In the genomic region with DNA sequence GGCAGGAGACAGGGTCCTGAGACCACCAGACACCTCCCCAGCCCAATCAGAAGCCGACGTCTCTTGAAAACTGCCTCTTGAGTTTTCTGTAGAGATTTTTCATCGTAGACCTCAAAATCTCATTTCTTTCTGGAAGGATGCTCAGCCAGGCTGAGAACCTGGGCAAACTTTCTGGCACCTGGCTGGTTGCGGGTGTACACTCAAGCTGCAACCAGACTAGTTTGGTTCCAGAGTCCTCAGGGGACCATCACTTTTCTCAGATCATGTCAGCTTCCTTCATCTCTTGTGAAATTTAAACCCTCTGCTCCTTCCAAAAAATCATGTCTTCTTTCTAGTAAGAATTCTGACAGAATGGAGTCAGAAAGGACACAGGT, we compare ENCODE assay signal across 12 cellular contexts. TPM values are rescaled to one million over a fixed set of nuclear protein-coding genes. Genes with fewer than 3 reads are reported as not detected.
DNase-seq lines count a peak whose midpoint lies in the region; ATAC-seq, FAIRE-seq and TF ChIP-seq lines count a peak whose summit lies in the region.
"Had no signal": no experiment of that assay in that cellular context is flagged by ENCODE, and none has a peak within 500 bp of the region (broad histone marks: within the 10 kb centered on the region; RNA-seq: fewer than 3 reads in every experiment).

No MANE protein-coding gene starts in this region.

- H3K36me3 Mint-ChIP-seq in activated T-cell treated with anti-CD3 and anti-CD28 coated beads, Interleukin-2, amount 50 U/mL, for 72 hours (ENCODE audit: insufficient read depth in 2 of 2): peaks cover 1% of the 10 kb centered on the region in 2 donors

- DNase-seq in activated T-cell treated with anti-CD3 and anti-CD28 coated beads, Interleukin-2, amount 50 U/mL, for 72 hours: no peak
- DNase-seq in activated T-cell treated with anti-CD3 and anti-CD28 coated beads, Interleukin-2, amount 50 U/mL, for 1 hour: no peak
- peak; percentile 23 for DNase-seq in stimulated activated CD8-positive, alpha-beta memory T cell treated with anti-CD3 and anti-CD28 coated beads, Interleukin-4, amount 100 ng/mL, for 48 hours
- no peak for DNase-seq in NCI-H82 treated with DMSO at 0.1 percent for 48 hours (lab: John Stamatoyannopoulos, UW; ENCODE audit: unreplicated experiment)
- no peak for DNase-seq in H54 (ENCODE audit: insufficient read length, low spot score)
- DNase-seq in activated gamma-delta T cell (lab: John Stamatoyannopoulos, UW): no peak
- DNase-seq: ACHN, esophagus squamous epithelium, NCI-H1092, SK-N-SH had no signal

- H3K9me3 Mint-ChIP-seq in activated T-cell treated with anti-CD3 and anti-CD28 coated beads, Interleukin-2, amount 50 U/mL, for 72 hours: no peaks in the 10 kb centered on the region

- H3K27me3 Mint-ChIP-seq in activated T-cell treated with anti-CD3 and anti-CD28 coated beads, Interleukin-2, amount 50 U/mL, for 72 hours (ENCODE audit: low read depth): no peaks in the 10 kb centered on the region

- no peak for TF ChIP-seq POLR2A in H54 (IDR thresholded peaks at IDR 0.05; ENCODE audit: low read depth, low read length)

- H3K4me3 Mint-ChIP-seq in activated T-cell treated with anti-CD3 and anti-CD28 coated beads, Interleukin-2, amount 50 U/mL, for 72 hours: peak overlapping the region; percentile 70 to 76

- ATAC-seq in activated T-cell treated with anti-CD3 and anti-CD28 coated beads, Interleukin-2, amount 50 U/mL, for 72 hours (replicated peaks in 1 of 2): peak in 1 of 2 donors; percentile 21
- ATAC-seq in HG02623 (IDR thresholded peaks at IDR 0.05; ENCODE audit: unreplicated experiment) (peak; percentile 23), HG03571 (IDR thresholded peaks at IDR 0.05; ENCODE audit: unreplicated experiment) (peak; percentile 41)

- FAIRE-seq in H54 (lab: Jason Lieb, UNC): no peak

- peaks cover 91% of the 10 kb centered on the region for H3K4me1 Mint-ChIP-seq in activated T-cell treated with anti-CD3 and anti-CD28 coated beads, Interleukin-2, amount 50 U/mL, for 72 hours (ENCODE audit: low read depth)

- H3K27ac Mint-ChIP-seq in activated T-cell treated with anti-CD3 and anti-CD28 coated beads, Interleukin-2, amount 50 U/mL, for 72 hours: peak overlapping the region; percentile 92

RNA-seq across cellular contexts. Expression of gene CMTM7, which starts 45.1 kb away (rescaled TPM):
- 10 to 100 TPM; 61.0 to 72.3 TPM for total RNA-seq in activated T-cell treated with anti-CD3 and anti-CD28 coated beads, Interleukin-2, amount 50 U/mL, for 72 hours
